Comparison of ENCODE assay signal across 2 cellular contexts in the genomic region with DNA sequence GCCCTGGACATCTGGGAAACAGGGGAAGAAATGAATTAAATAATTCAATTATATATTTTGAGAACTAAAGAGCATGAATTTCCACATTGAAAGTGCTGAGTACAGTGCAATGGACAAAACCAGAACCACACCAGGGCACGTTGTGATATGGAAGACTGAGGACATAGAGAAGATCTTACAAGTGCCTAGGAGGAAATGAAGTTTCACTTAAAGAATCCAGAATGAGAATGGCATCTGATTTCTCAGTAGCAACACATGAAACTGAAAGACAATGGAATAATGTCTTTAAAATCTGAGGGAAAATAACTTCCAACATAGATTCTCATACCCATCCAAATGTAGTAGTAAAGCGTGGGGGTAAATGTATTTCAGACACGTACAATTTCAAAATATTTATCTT.
TF ChIP-seq lines count a peak whose summit lies in the region.

No MANE protein-coding gene starts in this region.

TF ChIP-seq in HEK293, 187 proteins besides CTCF, POLR2A, EP300 and RAD21:
- TF ChIP-seq ZFP37 (tag by site-specific recombination; IDR thresholded peaks at IDR 0.05) (no peak), SETDB1 (IDR thresholded peaks at IDR 0.05; ENCODE audit: insufficient read length, low read length) (peak; percentile 47)

TF ChIP-seq in K562, 482 proteins besides CTCF, POLR2A, EP300 and RAD21:
- TF ChIP-seq TRIM24 (IDR thresholded peaks at IDR 0.05) (0 out of 4 replicates have a peak, but pooled peaks of 1 of the 2 experiments have one; percentile 29), CBX3 (IDR thresholded peaks at IDR 0.05; ENCODE audit: borderline replicate concordance in 1 of 2, low read length in 2 of 2) (peak in 1 of 2 experiments; percentile 77; a peak in 1 of 3 replicates), ZNF316 (IDR thresholded peaks at IDR 0.05) (0 out of 2 replicates have a peak, but pooled peaks have one; percentile 3), TRIM28 (IDR thresholded peaks at IDR 0.05) (peak; percentile 82), ZNF24 (IDR thresholded peaks at IDR 0.05) (0 out of 2 replicates have a peak, but pooled peaks have one; percentile 37), CBX5 (IDR thresholded peaks at IDR 0.05; ENCODE audit: borderline replicate concordance, low read depth) (peak; percentile 65; the same call in 1 of the 2 replicates), ZNF75A (CRISPR knock-in tag; IDR thresholded peaks at IDR 0.05) (no peak), ZNF12 (CRISPR knock-in tag; IDR thresholded peaks at IDR 0.05) (no peak)
TF ChIP-seq in K562: peak in this region for 6.
